Comparison of ENCODE assay signal across 18 cellular contexts in the genomic region with DNA sequence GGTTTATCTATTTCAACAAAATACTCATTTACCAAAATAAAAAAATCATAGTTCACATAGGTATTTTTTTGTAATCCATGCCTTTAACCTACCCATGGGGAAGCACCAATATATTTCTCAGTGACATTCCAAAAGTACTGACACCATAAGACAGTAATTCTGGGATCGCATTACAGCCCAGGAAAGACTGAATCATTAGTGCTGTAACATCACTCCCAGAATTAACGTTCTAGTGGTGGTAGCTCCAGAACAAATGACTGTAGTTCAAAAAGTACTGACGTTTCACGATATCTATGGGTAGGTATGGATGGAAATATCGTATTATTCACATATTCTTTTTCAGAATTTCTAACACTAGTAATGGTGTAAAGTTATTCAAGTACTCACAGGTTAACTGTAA. TPM values are rescaled to one million over a fixed set of nuclear protein-coding genes. Genes with fewer than 3 reads are reported as not detected.
DNase-seq lines count a peak whose midpoint lies in the region; ATAC-seq and TF ChIP-seq lines count a peak whose summit lies in the region.
"Had no signal": no experiment of that assay in that cellular context is flagged by ENCODE, and none has a peak within 500 bp of the region (broad histone marks: within the 10 kb centered on the region; RNA-seq: fewer than 3 reads in every experiment).

No MANE protein-coding gene starts in this region.

- H3K4me1 ChIP-seq in RWPE2 (ENCODE audit: insufficient read depth, poor library complexity, severe bottlenecking) (peaks cover 13% of the 10 kb centered on the region), skeletal muscle tissue (ENCODE audit: control insufficient read depth in 3 of 3, insufficient read depth in 3 of 3, low read length in 3 of 3) (no peaks in the 10 kb centered on the region)
- H3K4me1 ChIP-seq: esophagus muscularis mucosa, prostate gland, upper lobe of right lung had no signal

- ATAC-seq in activated T-cell treated with anti-CD3 and anti-CD28 coated beads, Interleukin-2, amount 50 U/mL, for 4 hours, result no peak
- peak; percentile 84 for ATAC-seq in RWPE2 (ENCODE audit: low read depth)
- no peak for ATAC-seq in CD4-positive, alpha-beta T cell (ENCODE audit: poor library complexity)
- ATAC-seq in activated CD8-positive, alpha-beta memory T cell treated with anti-CD3 and anti-CD28 coated beads, Interleukin-2, amount 10 ng/mL, durations not matched to agents 7 days and 5 days, result no peak
- ATAC-seq: GM12878, upper lobe of right lung had no signal

- no peaks in the 10 kb centered on the region for H3K27me3 Mint-ChIP-seq in activated T-cell treated with anti-CD3 and anti-CD28 coated beads, Interleukin-2, amount 50 U/mL, for 24 hours
- H3K27me3 Mint-ChIP-seq in activated T-cell treated with anti-CD3 and anti-CD28 coated beads, Interleukin-2, amount 50 U/mL, for 4 hours (ENCODE audit: low read depth), result no peaks in the 10 kb centered on the region
- no peaks in the 10 kb centered on the region for H3K27me3 Mint-ChIP-seq in CD4-positive, alpha-beta T cell
- H3K27me3 Mint-ChIP-seq in activated CD8-positive, alpha-beta memory T cell treated with anti-CD3 and anti-CD28 coated beads, Interleukin-2, amount 10 ng/mL, durations not matched to agents 7 days and 5 days, result no peaks in the 10 kb centered on the region

- H3K4me3 Mint-ChIP-seq in activated T-cell treated with anti-CD3 and anti-CD28 coated beads, Interleukin-2, amount 50 U/mL, for 24 hours, result no peak overlapping the region
- H3K4me3 Mint-ChIP-seq in activated T-cell treated with anti-CD3 and anti-CD28 coated beads, Interleukin-2, amount 50 U/mL, for 4 hours, result no peak overlapping the region
- H3K4me3 Mint-ChIP-seq in CD4-positive, alpha-beta T cell, result no peak overlapping the region
- no peak overlapping the region for H3K4me3 Mint-ChIP-seq in activated CD8-positive, alpha-beta memory T cell treated with anti-CD3 and anti-CD28 coated beads, Interleukin-2, amount 10 ng/mL, durations not matched to agents 7 days and 5 days
- H3K4me3 Mint-ChIP-seq: T-helper 1 cell treated with Interleukin-12 subunit alpha and Interleukin-12 subunit beta and Interleukin-4 antibody, amounts not matched to agents 30 μg/mL and 1 μg/mL, for 36 hours had no signal

- POLR2A ChIA-PET in CD4-positive, alpha-beta T cell (lab: Charles Lee), result interaction anchor here (1.1 kb wide), 1 partner anchor 61 kb away, joined by 3 read pairs; a partner anchor contains a TSS

- H3K27ac ChIP-seq in RWPE2 (ENCODE audit: poor library complexity, severe bottlenecking) (no peak overlapping the region), skeletal muscle tissue (ENCODE audit: low read depth, low read length) (peak overlapping the region; percentile 26)
- no peak overlapping the region for H3K27ac ChIP-seq in CD4-positive, alpha-beta T cell (ENCODE audit: low read depth, low read length)
- H3K27ac ChIP-seq: esophagus muscularis mucosa, prostate gland, upper lobe of right lung had no signal

- H3K9me3 ChIP-seq in RWPE2 (ENCODE audit: severe bottlenecking) (no peaks in the 10 kb centered on the region), skeletal muscle tissue (ENCODE audit: control insufficient read depth in 3 of 3, low read length in 3 of 3) (no peaks in the 10 kb centered on the region)
- H3K9me3 ChIP-seq in CD4-positive, alpha-beta T cell (ENCODE audit: control insufficient read depth, low read length), result no peaks in the 10 kb centered on the region
- H3K9me3 ChIP-seq: esophagus muscularis mucosa, prostate gland, upper lobe of right lung had no signal

- peaks cover 76% of the 10 kb centered on the region for H3K36me3 Mint-ChIP-seq in activated T-cell treated with anti-CD3 and anti-CD28 coated beads, Interleukin-2, amount 50 U/mL, for 24 hours (ENCODE audit: low read depth)
- H3K36me3 Mint-ChIP-seq in activated T-cell treated with anti-CD3 and anti-CD28 coated beads, Interleukin-2, amount 50 U/mL, for 4 hours (ENCODE audit: insufficient read depth), result peaks cover 26% of the 10 kb centered on the region
- H3K36me3 Mint-ChIP-seq in CD4-positive, alpha-beta T cell (ENCODE audit: low read depth), result peaks cover 76% of the 10 kb centered on the region
- H3K36me3 Mint-ChIP-seq in activated CD8-positive, alpha-beta memory T cell treated with anti-CD3 and anti-CD28 coated beads, Interleukin-2, amount 10 ng/mL, durations not matched to agents 7 days and 5 days, result peaks cover 40% of the 10 kb centered on the region

- no peak for DNase-seq in activated T-cell treated with anti-CD3 and anti-CD28 coated beads, Interleukin-2, amount 50 U/mL, for 24 hours
- no peak for DNase-seq in activated T-cell treated with anti-CD3 and anti-CD28 coated beads, Interleukin-2, amount 50 U/mL, for 4 hours
- no peak for DNase-seq in RWPE2 (ENCODE audit: low spot score)
- DNase-seq in fibroblast of peridontal ligament (ENCODE audit: extremely low read depth), result peak; percentile 74
- DNase-seq in CD4-positive, alpha-beta T cell, result no peak
- no peak for DNase-seq in NCI-H1694 treated with DMSO at 0.1 percent for 48 hours (lab: John Stamatoyannopoulos, UW)
- no peak for DNase-seq in activated CD8-positive, alpha-beta memory T cell treated with anti-CD3 and anti-CD28 coated beads, Interleukin-2, amount 10 ng/mL, durations not matched to agents 7 days and 5 days
- DNase-seq: activated CD4-positive, alpha-beta T cell treated with anti-CD3 and anti-CD28 coated beads, Interleukin-2, amount 50 U/mL, for 1 hour; activated effector memory CD4-positive, alpha-beta T cell treated with Interleukin-2 at 50 U/mL for 16 hours; cerebellar nuclear complex; DMS153; Karpas-422; upper lobe of right lung had no signal

- H3K9me3 Mint-ChIP-seq in activated T-cell treated with anti-CD3 and anti-CD28 coated beads, Interleukin-2, amount 50 U/mL, for 24 hours, result no peaks in the 10 kb centered on the region
- H3K9me3 Mint-ChIP-seq in activated T-cell treated with anti-CD3 and anti-CD28 coated beads, Interleukin-2, amount 50 U/mL, for 4 hours, result no peaks in the 10 kb centered on the region
- no peaks in the 10 kb centered on the region for H3K9me3 Mint-ChIP-seq in CD4-positive, alpha-beta T cell
- H3K9me3 Mint-ChIP-seq in activated CD8-positive, alpha-beta memory T cell treated with anti-CD3 and anti-CD28 coated beads, Interleukin-2, amount 10 ng/mL, durations not matched to agents 7 days and 5 days (ENCODE audit: low read depth), result no peaks in the 10 kb centered on the region
- H3K9me3 Mint-ChIP-seq: T-helper 1 cell treated with Interleukin-12 subunit alpha and Interleukin-12 subunit beta and Interleukin-4 antibody, amounts not matched to agents 30 μg/mL and 1 μg/mL, for 36 hours had no signal

- peak overlapping the region; percentile 14 for H3K27ac Mint-ChIP-seq in activated T-cell treated with anti-CD3 and anti-CD28 coated beads, Interleukin-2, amount 50 U/mL, for 24 hours
- H3K27ac Mint-ChIP-seq in CD4-positive, alpha-beta T cell, result no peak overlapping the region
- H3K27ac Mint-ChIP-seq in activated CD8-positive, alpha-beta memory T cell treated with anti-CD3 and anti-CD28 coated beads, Interleukin-2, amount 10 ng/mL, durations not matched to agents 7 days and 5 days, result no peak overlapping the region
- H3K27ac Mint-ChIP-seq: T-helper 1 cell treated with Interleukin-12 subunit alpha and Interleukin-12 subunit beta and Interleukin-4 antibody, amounts not matched to agents 30 μg/mL and 1 μg/mL, for 36 hours had no signal

- CTCF ChIA-PET in CD4-positive, alpha-beta T cell (lab: Charles Lee), result no interaction called here
- CTCF ChIA-PET in activated CD8-positive, alpha-beta memory T cell treated with anti-CD3 and anti-CD28 coated beads, Interleukin-2, amount 10 ng/mL, durations not matched to agents 7 days and 5 days (lab: Charles Lee), result no interaction called here

- H3K4me1 Mint-ChIP-seq in activated T-cell treated with anti-CD3 and anti-CD28 coated beads, Interleukin-2, amount 50 U/mL, for 24 hours (ENCODE audit: low read depth), result peaks cover 12% of the 10 kb centered on the region
- H3K4me1 Mint-ChIP-seq in activated T-cell treated with anti-CD3 and anti-CD28 coated beads, Interleukin-2, amount 50 U/mL, for 4 hours (ENCODE audit: low read depth), result no peaks in the 10 kb centered on the region
- H3K4me1 Mint-ChIP-seq in CD4-positive, alpha-beta T cell (ENCODE audit: low read depth), result no peaks in the 10 kb centered on the region
- peaks cover 3% of the 10 kb centered on the region for H3K4me1 Mint-ChIP-seq in activated CD8-positive, alpha-beta memory T cell treated with anti-CD3 and anti-CD28 coated beads, Interleukin-2, amount 10 ng/mL, durations not matched to agents 7 days and 5 days

- TF ChIP-seq CTCF in RWPE2 (IDR thresholded peaks at IDR 0.05; ENCODE audit: poor library complexity, severe bottlenecking), result no peak
- no peak for TF ChIP-seq CTCF in CD4-positive, alpha-beta T cell (IDR thresholded peaks at IDR 0.05)

- H3K36me3 ChIP-seq in RWPE2 (ENCODE audit: low read depth) (peaks cover 70% of the 10 kb centered on the region), skeletal muscle tissue (ENCODE audit: control insufficient read depth in 3 of 3, insufficient read depth in 3 of 3, low read length in 3 of 3) (peaks cover 2 to 4% (median 3%) of the 10 kb centered on the region in 3 donors)
- H3K36me3 ChIP-seq: prostate gland had no signal

- H3K4me3 ChIP-seq in RWPE2 (ENCODE audit: severe bottlenecking), result no peak overlapping the region
- H3K4me3 ChIP-seq in skeletal muscle tissue (ENCODE audit: low read length in 3 of 3), result no peak overlapping the region
- H3K4me3 ChIP-seq: esophagus muscularis mucosa, GM12878, prostate gland, upper lobe of right lung had no signal

- no peaks in the 10 kb centered on the region for H3K27me3 ChIP-seq in RWPE2 (ENCODE audit: insufficient read depth, poor library complexity, severe bottlenecking)
- no peaks in the 10 kb centered on the region for H3K27me3 ChIP-seq in skeletal muscle tissue (ENCODE audit: control insufficient read depth in 3 of 3, insufficient read depth in 3 of 3, low read length in 3 of 3)
- H3K27me3 ChIP-seq in CD4-positive, alpha-beta T cell (ENCODE audit: control insufficient read depth, insufficient read depth, low read length), result no peaks in the 10 kb centered on the region
- H3K27me3 ChIP-seq: esophagus muscularis mucosa, upper lobe of right lung had no signal

- intact Hi-C loops in CD4-positive, alpha-beta T cell (cut with DNase I, micrococcal nuclease), result no loop called here

- peak overlapping the region in 1 of 3 donors; percentile 17 for H3K9ac ChIP-seq in skeletal muscle tissue (ENCODE audit: low read depth in 1 of 3, low read length in 3 of 3)

RNA-seq across cellular contexts. Expression of a gene that starts 54.3 kb away (rescaled TPM):
- total RNA-seq in activated T-cell treated with anti-CD3 and anti-CD28 coated beads, Interleukin-2, amount 50 U/mL, for 4 hours, result under 1 TPM; 0.21 to 0.49 (median 0.28) TPM
- total RNA-seq in skeletal muscle tissue, result 15.1 TPM
- total RNA-seq in CD4-positive, alpha-beta T cell, result under 1 TPM; 0.61 to 0.77 TPM
- under 1 TPM; 0.70 to 0.73 TPM for total RNA-seq in activated CD8-positive, alpha-beta memory T cell treated with anti-CD3 and anti-CD28 coated beads, Interleukin-2, amount 10 ng/mL, durations not matched to agents 7 days and 5 days
